9 cellular contexts compared by ENCODE assay signal in the genomic region with DNA sequence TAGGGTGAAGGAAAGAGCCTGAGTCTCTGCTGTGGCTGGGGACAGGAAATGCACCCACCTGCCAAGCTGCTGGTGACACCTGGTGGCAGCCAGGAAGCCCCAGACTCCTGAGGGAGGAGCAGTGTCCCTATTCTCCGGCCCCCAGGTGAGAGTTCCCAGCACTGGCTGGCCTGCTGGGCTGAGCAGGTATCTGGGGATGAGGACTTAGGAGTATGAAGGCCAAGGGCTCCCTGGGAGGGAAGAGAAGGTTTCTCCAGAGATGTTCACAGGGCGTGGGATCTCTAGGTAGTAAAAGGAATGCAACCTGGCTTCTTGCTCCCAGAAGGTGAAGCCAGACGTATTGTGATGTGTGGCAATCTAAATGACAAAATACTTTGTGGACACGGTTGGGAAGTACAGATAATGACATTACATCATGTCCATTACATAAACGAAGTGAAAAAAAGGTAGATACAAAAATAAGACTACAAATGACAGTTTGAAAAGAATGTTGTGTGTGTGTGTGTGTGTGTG.
A peak's percentile ranks its signal among the peaks of the same experiment; 100 is the strongest.
DNase-seq lines count a peak whose midpoint lies in the region; ATAC-seq and TF ChIP-seq lines count a peak whose summit lies in the region.
"Had no signal": no experiment of that assay in that cellular context is flagged by ENCODE, and none has a peak within 500 bp of the region (broad histone marks: within the 10 kb centered on the region; RNA-seq: fewer than 3 reads in every experiment).

No MANE protein-coding gene starts in this region.

- H3K27ac ChIP-seq in C4-2B = no peak overlapping the region
- H3K27ac ChIP-seq: thoracic aorta had no signal

- TF ChIP-seq CTCF in C4-2B (conservative IDR thresholded peaks at IDR 0.05) = peak; percentile 38
- TF ChIP-seq CTCF in GM12865 (IDR thresholded peaks at IDR 0.05; ENCODE audit: insufficient read depth, low read depth, low read length, missing control alignments) = peak; percentile 30
- peak; percentile 19 for TF ChIP-seq CTCF in fibroblast of villous mesenchyme (IDR thresholded peaks at IDR 0.05; ENCODE audit: insufficient read depth, low read depth, low read length)

- ATAC-seq in GM18870 (IDR thresholded peaks at IDR 0.05; ENCODE audit: unreplicated experiment) = no peak

- H3K4me3 ChIP-seq in GM12865 (ENCODE audit: low read depth, low read length) (no peak overlapping the region; the same call in 1 of the 2 replicates), fibroblast of villous mesenchyme (ENCODE audit: low read depth, low read length) (no peak overlapping the region)
- H3K4me3 ChIP-seq: thoracic aorta had no signal

- peak; percentile 70 for DNase-seq in GM12865 (ENCODE audit: low read depth)
- peak; percentile 37 for DNase-seq in NCI-H774 (lab: John Stamatoyannopoulos, UW)
- no peak for DNase-seq in fibroblast of villous mesenchyme (ENCODE audit: low read depth)
- no peak for DNase-seq in NCI-H524 treated with DMSO at 0.1 percent for 48 hours (lab: John Stamatoyannopoulos, UW)
- DNase-seq in hepatic stellate cell (ENCODE audit: low spot score) = no peak
- no peak for DNase-seq in stimulated activated CD4-positive, alpha-beta T cell treated with anti-CD3 and anti-CD28 coated beads, Interleukin-4, amount 100 ng/mL, for 24 hours

Comparison
In these comparisons a context has a peak if more than half of its experiments do, and no peak if none do; other contexts are left out.
1. DNase-seq: peak in GM12865 (single experiment) and NCI-H774 (single experiment); none in fibroblast of villous mesenchyme (single experiment), NCI-H524 treated with DMSO at 0.1 percent for 48 hours (single experiment), hepatic stellate cell (single experiment) and stimulated activated CD4-positive, alpha-beta T cell treated with anti-CD3 and anti-CD28 coated beads, Interleukin-4, amount 100 ng/mL, for 24 hours (single experiment).
2. Peak in every context shown above with its lines, with median percentiles within 50 percentile points of each other: CTCF ChIP-seq.